In genomic region chr15:77907824-77908751, GRCh38 we compare ENCODE assay signal across 9 cellular contexts.
DNase-seq lines count a peak whose midpoint lies in the region; ATAC-seq, FAIRE-seq and TF ChIP-seq lines count a peak whose summit lies in the region.
"Had no signal": no experiment of that assay in that cellular context is flagged by ENCODE, and none has a peak within 500 bp of the region (broad histone marks: within the 10 kb centered on the region; RNA-seq: fewer than 3 reads in every experiment).

No MANE protein-coding gene starts in this region.

- no peak overlapping the region for H3K27ac Mint-ChIP-seq in activated CD4-positive, alpha-beta T cell treated with anti-CD3 and anti-CD28 coated beads for 36 hours

- H3K4me3 ChIP-seq in fibroblast of mammary gland (ENCODE audit: control insufficient read depth, low read depth, low read length): no peak overlapping the region

- H3K4me1 Mint-ChIP-seq in activated CD4-positive, alpha-beta T cell treated with anti-CD3 and anti-CD28 coated beads for 36 hours: no peaks in the 10 kb centered on the region

- H3K27me3 Mint-ChIP-seq in activated CD4-positive, alpha-beta T cell treated with anti-CD3 and anti-CD28 coated beads for 36 hours: peaks cover 7% of the 10 kb centered on the region

- H3K9me3 Mint-ChIP-seq in activated CD4-positive, alpha-beta T cell treated with anti-CD3 and anti-CD28 coated beads for 36 hours (ENCODE audit: low read depth): no peaks in the 10 kb centered on the region

- POLR2A ChIA-PET in activated CD4-positive, alpha-beta T cell treated with anti-CD3 and anti-CD28 coated beads for 36 hours (lab: Charles Lee): no interaction called here

- intact Hi-C loops in activated CD4-positive, alpha-beta T cell treated with anti-CD3 and anti-CD28 coated beads for 36 hours (cut with DNase I, micrococcal nuclease): no loop called here

- peak; percentile 83 for ATAC-seq in activated CD4-positive, alpha-beta T cell treated with anti-CD3 and anti-CD28 coated beads for 36 hours
- no peak for ATAC-seq in HG02588 (IDR thresholded peaks at IDR 0.05; ENCODE audit: unreplicated experiment)

- CTCF ChIA-PET in activated CD4-positive, alpha-beta T cell treated with anti-CD3 and anti-CD28 coated beads for 36 hours (lab: Charles Lee): interaction anchor here (0.7 to 1.8 kb wide), 7 partner anchors 38 to 287 kb away, joined by 3 to 7 read pairs (median 4); no protein-coding TSS in a partner anchor

- peak; percentile 46 for DNase-seq in LoVo (ENCODE audit: low spot score)
- peak; percentile 86 for DNase-seq in activated CD4-positive, alpha-beta T cell treated with anti-CD3 and anti-CD28 coated beads for 36 hours
- DNase-seq in fibroblast of mammary gland (ENCODE audit: low read depth): peak; percentile 33
- peak; percentile 47 to 67 for DNase-seq in stimulated activated CD4-positive, alpha-beta T cell treated with anti-CD3 and anti-CD28 coated beads, Interleukin-15, amount 100 ng/mL, for 48 hours (ENCODE audit: low read depth in 2 of 2)
- DNase-seq in NCI-H1048 (lab: John Stamatoyannopoulos, UW): no peak
- no peak for DNase-seq in NCI-H2196 (lab: John Stamatoyannopoulos, UW; ENCODE audit: unreplicated experiment)

- no peaks in the 10 kb centered on the region for H3K36me3 Mint-ChIP-seq in activated CD4-positive, alpha-beta T cell treated with anti-CD3 and anti-CD28 coated beads for 36 hours (ENCODE audit: low read depth)

- peak; percentile 35 for TF ChIP-seq CTCF in fibroblast of mammary gland (conservative IDR thresholded peaks at IDR 0.05; ENCODE audit: control insufficient read depth, insufficient read depth, low read depth, low read length)

- H3K4me3 Mint-ChIP-seq in activated CD4-positive, alpha-beta T cell treated with anti-CD3 and anti-CD28 coated beads for 36 hours: no peak overlapping the region

- peak; percentile 47 for FAIRE-seq in G401.6 (lab: Jason Lieb, UNC)
- FAIRE-seq: TTC549 had no signal

Comparison
In these comparisons a context has a peak if more than half of its experiments do, and no peak if none do; other contexts are left out.
1. DNase-seq: peak in LoVo (single experiment), activated CD4-positive, alpha-beta T cell treated with anti-CD3 and anti-CD28 coated beads for 36 hours (single experiment), fibroblast of mammary gland (single experiment) and stimulated activated CD4-positive, alpha-beta T cell treated with anti-CD3 and anti-CD28 coated beads, Interleukin-15, amount 100 ng/mL, for 48 hours (2 of 2); none in NCI-H1048 (single experiment) and NCI-H2196 (single experiment).